In genomic region chr1:93537404-93537803, GRCh38 we compare ENCODE assay signal across 24 cellular contexts.
"Had no signal": no experiment of that assay in that cellular context is flagged by ENCODE, and none has a peak within 500 bp of the region (broad histone marks: within the 10 kb centered on the region; RNA-seq: fewer than 3 reads in every experiment).

No MANE protein-coding gene starts in this region.

- H3K9me3 Mint-ChIP-seq: activated B cell treated with CpG ODN at 0.5 μM for 24 hours; activated CD4-positive, alpha-beta memory T cell treated with anti-CD3 and anti-CD28 coated beads for 36 hours; activated CD4-positive, alpha-beta T cell treated with anti-CD3 and anti-CD28 coated beads, Interleukin-2, amount 10 ng/mL, durations not matched to agents 24 days and 14 days; activated naive CD4-positive, alpha-beta T cell treated with anti-CD3 and anti-CD28 coated beads for 36 hours; activated T-helper 17 cell treated with anti-CD3 and anti-CD28 coated beads, Interleukin-2, amount 50 U/mL, for 72 hours; T-helper 1 cell treated with Interleukin-12 subunit alpha and Interleukin-12 subunit beta and Interleukin-4 antibody, amounts not matched to agents 30 μg/mL and 1 μg/mL, for 36 hours had no signal

- H3K27me3 ChIP-seq: brain microvascular endothelial cell, cardiac muscle cell, MG63 had no signal

- H3K36me3 Mint-ChIP-seq: activated CD4-positive, alpha-beta memory T cell treated with anti-CD3 and anti-CD28 coated beads for 36 hours; activated naive CD8-positive, alpha-beta T cell had no signal

- H3K27ac Mint-ChIP-seq: activated B cell treated with CpG ODN at 0.5 μM for 24 hours; activated CD4-positive, alpha-beta memory T cell treated with anti-CD3 and anti-CD28 coated beads for 36 hours; activated CD4-positive, alpha-beta T cell treated with anti-CD3 and anti-CD28 coated beads, Interleukin-2, amount 10 ng/mL, durations not matched to agents 24 days and 14 days; activated naive CD4-positive, alpha-beta T cell treated with anti-CD3 and anti-CD28 coated beads for 36 hours; activated naive CD8-positive, alpha-beta T cell; activated T-helper 17 cell treated with anti-CD3 and anti-CD28 coated beads, Interleukin-2, amount 50 U/mL, for 72 hours; T-helper 1 cell treated with Interleukin-12 subunit alpha and Interleukin-12 subunit beta and Interleukin-4 antibody, amounts not matched to agents 30 μg/mL and 1 μg/mL, for 36 hours had no signal

- H3K4me3 ChIP-seq: cardiac muscle cell, MG63 had no signal

- H3K27me3 Mint-ChIP-seq: activated B cell treated with CpG ODN at 0.5 μM for 24 hours; activated CD4-positive, alpha-beta memory T cell treated with anti-CD3 and anti-CD28 coated beads for 36 hours; activated T-helper 17 cell treated with anti-CD3 and anti-CD28 coated beads, Interleukin-2, amount 50 U/mL, for 72 hours had no signal

- H3K4me3 Mint-ChIP-seq: activated B cell treated with CpG ODN at 0.5 μM for 24 hours; activated CD4-positive, alpha-beta memory T cell treated with anti-CD3 and anti-CD28 coated beads for 36 hours; activated CD4-positive, alpha-beta T cell treated with anti-CD3 and anti-CD28 coated beads, Interleukin-2, amount 10 ng/mL, durations not matched to agents 24 days and 14 days; activated naive CD4-positive, alpha-beta T cell treated with anti-CD3 and anti-CD28 coated beads for 36 hours; activated naive CD8-positive, alpha-beta T cell; activated T-helper 17 cell treated with anti-CD3 and anti-CD28 coated beads, Interleukin-2, amount 50 U/mL, for 72 hours; T-helper 1 cell treated with Interleukin-12 subunit alpha and Interleukin-12 subunit beta and Interleukin-4 antibody, amounts not matched to agents 30 μg/mL and 1 μg/mL, for 36 hours had no signal

- H3K27ac ChIP-seq: brain microvascular endothelial cell, cardiac muscle cell had no signal

- H3K36me3 ChIP-seq: brain microvascular endothelial cell, cardiac muscle cell, MG63 had no signal

- DNase-seq: activated B cell treated with CpG ODN at 0.5 μM for 24 hours; activated CD4-positive, alpha-beta memory T cell treated with anti-CD3 and anti-CD28 coated beads for 36 hours; activated CD4-positive, alpha-beta T cell treated with anti-CD3 and anti-CD28 coated beads for 1 hour; activated CD4-positive, alpha-beta T cell treated with anti-CD3 and anti-CD28 coated beads, Interleukin-2, amount 10 ng/mL, durations not matched to agents 24 days and 14 days; activated CD8-positive, alpha-beta memory T cell treated with anti-CD3 and anti-CD28 coated beads for 24 hours; activated gamma-delta T cell; activated naive CD4-positive, alpha-beta T cell treated with anti-CD3 and anti-CD28 coated beads for 36 hours; activated T-cell treated with anti-CD3 and anti-CD28 coated beads for 4 hours; activated T-cell treated with anti-CD3 and anti-CD28 coated beads, Interleukin-2, amount 50 U/mL, for 48 hours; brain microvascular endothelial cell; MG63; MV-4-11; NCI-H1105; NCI-H1436; NCI-H1694 treated with DMSO at 0.1 percent for 48 hours; NCI-H2029 treated with DMSO at 0.1 percent for 48 hours; NCI-H345; NCI-H510A; NCI-H526 treated with DMSO at 0.1 percent for 48 hours; NCI-H82 had no signal

- H3K4me1 Mint-ChIP-seq: activated B cell treated with CpG ODN at 0.5 μM for 24 hours; activated CD4-positive, alpha-beta T cell treated with anti-CD3 and anti-CD28 coated beads, Interleukin-2, amount 10 ng/mL, durations not matched to agents 24 days and 14 days; activated T-helper 17 cell treated with anti-CD3 and anti-CD28 coated beads, Interleukin-2, amount 50 U/mL, for 72 hours had no signal
